ENCODE assay signal across 30 cellular contexts in genomic region chrX:21612154-21612553, GRCh38. TPM values are rescaled to one million over a fixed set of nuclear protein-coding genes. Genes with fewer than 3 reads are reported as not detected.
"Had no signal": no experiment of that assay in that cellular context is flagged by ENCODE, and none has a peak within 500 bp of the region (broad histone marks: within the 10 kb centered on the region; RNA-seq: fewer than 3 reads in every experiment).

No MANE protein-coding gene starts in this region.

- H3K4me3 ChIP-seq: dorsolateral prefrontal cortex, esophagus muscularis mucosa, heart right ventricle, lower lobe of right lung, ovary, psoas muscle, skin epidermis, spleen, testis, tibial artery had no signal

- H3K9me3 Mint-ChIP-seq: endodermal cell; naive thymus-derived CD8-positive, alpha-beta T cell; stimulated activated memory B cell treated with anti-CD40 and anti-IgM and Interleukin-4, amounts not matched to agents 10 μg/mL and 1 μg/mL and 100 μg/mL, for 72 hours; type B pancreatic cell had no signal

- H3K27ac Mint-ChIP-seq: endodermal cell; naive thymus-derived CD8-positive, alpha-beta T cell; stimulated activated memory B cell treated with anti-CD40 and anti-IgM and Interleukin-4, amounts not matched to agents 10 μg/mL and 1 μg/mL and 100 μg/mL, for 72 hours; type B pancreatic cell had no signal

- H3K4me1 ChIP-seq: foreskin keratinocyte, heart right ventricle, lower lobe of right lung, psoas muscle, spleen, testis had no signal

- H3K36me3 Mint-ChIP-seq: type B pancreatic cell had no signal

- DNase-seq: cortex of kidney; dorsolateral prefrontal cortex; effector CD4-positive, alpha-beta T cell; endodermal cell; foreskin keratinocyte; glutamatergic neuron; heart right ventricle; hippocampal formation; left colon; left ventricle myocardium superior; lower lobe of right lung; naive thymus-derived CD8-positive, alpha-beta T cell; occipital lobe; ovary; psoas muscle; right cardiac atrium; spleen; stimulated activated CD4-positive, alpha-beta T cell treated with anti-CD3 and anti-CD28 coated beads, Interleukin-4, amount 100 ng/mL, for 4 hours; stimulated activated naive CD8-positive, alpha-beta T cell treated with anti-CD3 and anti-CD28 coated beads, Interleukin-15, Interleukin-2, amounts not matched to agents 100 U/mL and 50 U/mL, for 24 hours; substantia nigra; testis; tibial artery had no signal

- H3K27ac ChIP-seq: esophagus muscularis mucosa, foreskin keratinocyte, heart right ventricle, lower lobe of right lung, ovary, psoas muscle, skin epidermis, spleen, testis had no signal

- H3K27me3 Mint-ChIP-seq: naive thymus-derived CD8-positive, alpha-beta T cell; stimulated activated memory B cell treated with anti-CD40 and anti-IgM and Interleukin-4, amounts not matched to agents 10 μg/mL and 1 μg/mL and 100 μg/mL, for 72 hours; type B pancreatic cell had no signal

- H3K36me3 ChIP-seq: esophagus muscularis mucosa, heart right ventricle, lower lobe of right lung, ovary, tibial artery had no signal

- H3K4me3 Mint-ChIP-seq: endodermal cell; naive thymus-derived CD8-positive, alpha-beta T cell; stimulated activated memory B cell treated with anti-CD40 and anti-IgM and Interleukin-4, amounts not matched to agents 10 μg/mL and 1 μg/mL and 100 μg/mL, for 72 hours; type B pancreatic cell had no signal

- H3K9me3 ChIP-seq: esophagus muscularis mucosa, heart right ventricle, lower lobe of right lung, ovary, psoas muscle, spleen, testis, tibial artery had no signal

- H3K27me3 ChIP-seq: esophagus muscularis mucosa, foreskin keratinocyte, ovary, spleen, testis, tibial artery had no signal

- ATAC-seq: foreskin keratinocyte; heart right ventricle; left colon; left ventricle myocardium superior; lower lobe of right lung; naive thymus-derived CD8-positive, alpha-beta T cell; psoas muscle; right cardiac atrium; stimulated activated memory B cell treated with anti-CD40 and anti-IgM and Interleukin-4, amounts not matched to agents 10 μg/mL and 1 μg/mL and 100 μg/mL, for 72 hours; stimulated activated naive CD8-positive, alpha-beta T cell treated with anti-CD3 and anti-CD28 coated beads, Interleukin-15, Interleukin-2, amounts not matched to agents 100 U/mL and 50 U/mL, for 24 hours had no signal

- H3K4me1 Mint-ChIP-seq: naive thymus-derived CD8-positive, alpha-beta T cell; stimulated activated memory B cell treated with anti-CD40 and anti-IgM and Interleukin-4, amounts not matched to agents 10 μg/mL and 1 μg/mL and 100 μg/mL, for 72 hours had no signal

RNA-seq across cellular contexts. Expression of gene KLHL34, which starts 46.0 kb away (rescaled TPM):
- total RNA-seq: lower lobe of right lung, ovary, renal cortical epithelial cell, urinary bladder had no signal
- polyA plus RNA-seq: fibroblast of lung, neural cell had no signal
